In genomic region chr1:51728611-51729155, GRCh38 we compare ENCODE assay signal across 8 cellular contexts.
DNase-seq lines count a peak whose midpoint lies in the region; ATAC-seq and TF ChIP-seq lines count a peak whose summit lies in the region.

No MANE protein-coding gene starts in this region.

- intact Hi-C loops in A673 (cut with micrococcal nuclease; ENCODE audit: unreplicated experiment), result no loop called here
- intact Hi-C loops in body of pancreas (cut with DNase I), result no loop called here

- H3K27ac ChIP-seq in A673 (ENCODE audit: low read depth, low read length, poor library complexity, severe bottlenecking) (peak overlapping the region; percentile 77), HUES6 (ENCODE audit: low read depth, low read length) (no peak overlapping the region), body of pancreas (peak overlapping the region in 3 of 4 donors; percentile 71 to 91 (median 84))

- H3K4me1 ChIP-seq in A673 (ENCODE audit: insufficient read depth, low read length, poor library complexity, severe bottlenecking) (peaks cover 23% of the 10 kb centered on the region), HUES6 (ENCODE audit: control insufficient read depth, insufficient read depth, low read length) (peaks cover 15% of the 10 kb centered on the region; the same call in 1 of the 2 replicates), body of pancreas (peaks cover 39% of the 10 kb centered on the region), mononuclear cell (ENCODE audit: insufficient read depth, low read length) (peaks cover 26% of the 10 kb centered on the region)

- H3K4me3 ChIP-seq in A673 (ENCODE audit: low read depth, low read length, poor library complexity, severe bottlenecking) (peak overlapping the region; percentile 84), HUES6 (ENCODE audit: low read depth, low read length) (peak overlapping the region; percentile 86), body of pancreas (peak overlapping the region; percentile 12 to 80), mononuclear cell (ENCODE audit: low read length) (peak overlapping the region; percentile 68)

- WGBS in body of pancreas, 2 donors, result 15 to 24% methylated on average over 12 of the region's 12 CpGs

- H3K36me3 ChIP-seq in A673 (ENCODE audit: insufficient read depth, low read length, poor library complexity, severe bottlenecking) (no peaks in the 10 kb centered on the region), HUES6 (ENCODE audit: control insufficient read depth, insufficient read depth, low read length) (no peaks in the 10 kb centered on the region), body of pancreas (replicated peaks in 1 of 2; ENCODE audit: insufficient read depth in 1 of 2, low read depth in 2 of 2) (no peaks in the 10 kb centered on the region)

- BruUV-seq in A673 (replicated peaks; lab: Mats Ljungman, UMichigan), result no TSS peak

- peak overlapping the region; percentile 69 for H3K9ac ChIP-seq in HUES6 (ENCODE audit: low read length)

- in situ Hi-C loops in GM13977 (cut with MboI; ENCODE audit: low pct_unique_long_range_greater_than_20kb, low sequenced_read_pairs, unreplicated experiment), result no loop called here

- H3K9me3 ChIP-seq in A673 (ENCODE audit: low read depth, low read length, poor library complexity, severe bottlenecking), result no peaks in the 10 kb centered on the region
- no peaks in the 10 kb centered on the region for H3K9me3 ChIP-seq in HUES6 (ENCODE audit: control insufficient read depth, insufficient read depth, low read depth, low read length)
- H3K9me3 ChIP-seq in body of pancreas, result no peaks in the 10 kb centered on the region
- no peaks in the 10 kb centered on the region for H3K9me3 ChIP-seq in mononuclear cell (ENCODE audit: low read depth, low read length)

- no peak for TF ChIP-seq POLR2A in body of pancreas (IDR thresholded peaks at IDR 0.05)

- DNase-seq in A673 (ENCODE audit: low spot score), result no peak
- no peak for DNase-seq in body of pancreas
- no peak for DNase-seq in NCI-H2196 (lab: John Stamatoyannopoulos, UW; ENCODE audit: unreplicated experiment)
- no peak for DNase-seq in GM13977 (ENCODE audit: low spot score)

- TF ChIP-seq CTCF in A673 (conservative IDR thresholded peaks at IDR 0.05; ENCODE audit: low read depth, low read length) (no peak), body of pancreas (IDR thresholded peaks at IDR 0.05) (no peak), GM13977 (IDR thresholded peaks at IDR 0.05; ENCODE audit: extremely low read depth, insufficient read depth, missing control alignments) (no peak)

- CTCF ChIA-PET in A673 (lab: Charles Lee), result no interaction called here

- H3K27me3 ChIP-seq in A673 (replicated peaks; ENCODE audit: insufficient read depth, low read depth, low read length, poor library complexity) (no peaks in the 10 kb centered on the region), HUES6 (ENCODE audit: control insufficient read depth, insufficient read depth, low read length) (no peaks in the 10 kb centered on the region), body of pancreas (no peaks in the 10 kb centered on the region), mononuclear cell (ENCODE audit: insufficient read depth, low read length) (no peaks in the 10 kb centered on the region)

- ATAC-seq in body of pancreas (no peak), HG03045 (IDR thresholded peaks at IDR 0.05; ENCODE audit: unreplicated experiment) (no peak), HG03196 (IDR thresholded peaks at IDR 0.05; ENCODE audit: unreplicated experiment) (no peak)

- POLR2A ChIA-PET in A673 (lab: Charles Lee; ENCODE audit: low non-redundant PET), result no interaction called here
